In the genomic region with DNA sequence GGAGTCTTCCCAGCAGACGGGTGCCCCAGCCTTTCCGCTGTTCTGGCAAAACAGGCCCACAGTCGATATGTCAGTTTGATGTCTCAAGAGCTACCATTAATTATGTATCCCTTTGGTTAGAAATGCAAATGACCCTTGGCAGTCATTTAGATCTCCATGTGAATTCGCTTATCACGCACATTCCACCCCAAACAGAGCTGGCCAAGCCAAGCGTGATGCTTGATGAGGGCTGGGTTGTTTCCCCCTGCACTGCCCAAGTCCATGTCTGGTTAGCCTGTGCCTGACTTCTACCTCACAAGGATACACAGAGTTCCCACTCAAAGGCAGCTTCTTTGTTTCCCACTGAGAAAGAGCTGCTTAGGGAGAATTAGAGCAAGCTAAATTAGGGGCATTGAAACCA, we compare ENCODE assay signal across 22 cellular contexts.
"Had no signal": no experiment of that assay in that cellular context is flagged by ENCODE, and none has a peak within 500 bp of the region (broad histone marks: within the 10 kb centered on the region; RNA-seq: fewer than 3 reads in every experiment).

No MANE protein-coding gene starts in this region.

- ATAC-seq: left lobe of liver; natural killer cell treated with Interleukin-12 subunit alpha and Interleukin-12 subunit beta and Interleukin-15 and Interleukin-18, amount 100 ng/mL, for 72 hours; right lobe of liver had no signal

- H3K4me1 Mint-ChIP-seq: central memory CD8-positive, alpha-beta T cell had no signal

- DNase-seq: colonic mucosa; effector memory CD4-positive, alpha-beta T cell; esophagus squamous epithelium; foreskin melanocyte; head of caudate nucleus; kidney; posterior cingulate gyrus; right lobe of liver; small intestine; stimulated activated CD4-positive, alpha-beta T cell treated with anti-CD3 and anti-CD28 coated beads, Interleukin-1b, Interleukin-23, amount 100 ng/mL, for 48 hours; stimulated activated CD4-positive, alpha-beta T cell treated with anti-CD3 and anti-CD28 coated beads, Interleukin-4, amount 100 ng/mL, for 1 hour; stimulated activated CD8-positive, alpha-beta memory T cell treated with anti-CD3 and anti-CD28 coated beads, Interleukin-4, amount 100 ng/mL, for 48 hours; stimulated activated naive CD4-positive, alpha-beta T cell treated with Interleukin-2 at 50 U/mL for 16 hours; stomach; thyroid gland; trophoblast cell had no signal

- H3K4me3 Mint-ChIP-seq: central memory CD8-positive, alpha-beta T cell; dendritic cell treated with granulocyte-macrophage colony-stimulating factor and Interleukin-4, amounts not matched to agents 40 ng/mL and 50 ng/mL, for 4 days; memory B cell; natural killer cell treated with Interleukin-12 subunit alpha and Interleukin-12 subunit beta and Interleukin-15 and Interleukin-18, amount 100 ng/mL, for 72 hours; neural crest cell had no signal

- H3K9me3 Mint-ChIP-seq: central memory CD8-positive, alpha-beta T cell; dendritic cell treated with granulocyte-macrophage colony-stimulating factor and Interleukin-4, amounts not matched to agents 40 ng/mL and 50 ng/mL, for 4 days; memory B cell; natural killer cell treated with Interleukin-12 subunit alpha and Interleukin-12 subunit beta and Interleukin-15 and Interleukin-18, amount 100 ng/mL, for 72 hours; neural crest cell had no signal

- H3K27ac Mint-ChIP-seq: dendritic cell treated with granulocyte-macrophage colony-stimulating factor and Interleukin-4, amounts not matched to agents 40 ng/mL and 50 ng/mL, for 4 days; memory B cell; natural killer cell treated with Interleukin-12 subunit alpha and Interleukin-12 subunit beta and Interleukin-15 and Interleukin-18, amount 100 ng/mL, for 72 hours had no signal

- H3K36me3 Mint-ChIP-seq: memory B cell; natural killer cell treated with Interleukin-12 subunit alpha and Interleukin-12 subunit beta and Interleukin-15 and Interleukin-18, amount 100 ng/mL, for 72 hours had no signal
